25 cellular contexts compared by ENCODE assay signal in genomic region chr4:156957558-156957957, GRCh38. TPM values are rescaled to one million over a fixed set of nuclear protein-coding genes. Genes with fewer than 3 reads are reported as not detected.
DNase-seq lines count a peak whose midpoint lies in the region; ATAC-seq, FAIRE-seq and TF ChIP-seq lines count a peak whose summit lies in the region.
"Had no signal": no experiment of that assay in that cellular context is flagged by ENCODE, and none has a peak within 500 bp of the region (broad histone marks: within the 10 kb centered on the region; RNA-seq: fewer than 3 reads in every experiment).

No MANE protein-coding gene starts in this region.

- no peak for TF ChIP-seq POLR2A in uterus (IDR thresholded peaks at IDR 0.05)
- no peak for TF ChIP-seq POLR2A in thyroid gland (IDR thresholded peaks at IDR 0.05)

- H3K9me3 ChIP-seq in astrocyte (ENCODE audit: insufficient read depth, low read depth, low read length) (no peaks in the 10 kb centered on the region), uterus (no peaks in the 10 kb centered on the region), thyroid gland (no peaks in the 10 kb centered on the region)
- H3K9me3 ChIP-seq: ovary, vagina had no signal

- H3K27ac ChIP-seq in astrocyte (ENCODE audit: low read depth, low read length) (no peak overlapping the region), uterus (peak overlapping the region; percentile 56 to 60), thyroid gland (peak overlapping the region in 1 of 3 donors; percentile 28)
- H3K27ac ChIP-seq: KMS-11, ovary, vagina had no signal

- 88 to 89% methylated on average over 3 of the region's 3 CpGs for WGBS in thyroid gland, 2 donors

- H3K27me3 Mint-ChIP-seq in HFFc6 (ENCODE audit: insufficient read depth) (no peaks in the 10 kb centered on the region), astrocyte (ENCODE audit: low read depth, unreplicated experiment) (no peaks in the 10 kb centered on the region)

- H3K4me1 Mint-ChIP-seq in HFFc6 (ENCODE audit: low read depth), result peaks cover 92% of the 10 kb centered on the region
- peaks cover 81% of the 10 kb centered on the region for H3K4me1 Mint-ChIP-seq in astrocyte (ENCODE audit: low read depth, unreplicated experiment)

- peaks cover 50% of the 10 kb centered on the region for H4K20me1 ChIP-seq in astrocyte (ENCODE audit: insufficient read depth, low read length)

- DNase-seq in HFFc6 (no peak), astrocyte (ENCODE audit: low read depth) (no peak), left colon (no peak), uterus (no peak), foreskin melanocyte (no peak), thyroid gland (no peak)
- DNase-seq: activated CD4-positive, alpha-beta T cell treated with anti-CD3 and anti-CD28 coated beads for 4 hours; activated naive CD4-positive, alpha-beta T cell treated with anti-CD3 and anti-CD28 coated beads, Interleukin-2, amount 50 U/mL, for 16 hours; CD8-positive, alpha-beta T cell; cerebellar nuclear complex; DMS53; GF-D8; H9; mesendoderm; naive thymus-derived CD8-positive, alpha-beta T cell; NCI-H1048; NCI-H187; ovary; SIG-M5; substantia nigra had no signal

- FAIRE-seq in astrocyte (lab: Jason Lieb, UNC), result no peak
- FAIRE-seq: HTR-8/SVneo had no signal

- no peak overlapping the region for H2AFZ ChIP-seq in astrocyte (ENCODE audit: low read depth, low read length)

- TF ChIP-seq CTCF in HFFc6 (IDR thresholded peaks at IDR 0.05) (no peak), astrocyte (IDR thresholded peaks at IDR 0.05; ENCODE audit: insufficient read depth, low read depth, low read length) (no peak), uterus (IDR thresholded peaks at IDR 0.05) (no peak), thyroid gland (IDR thresholded peaks at IDR 0.05) (no peak)

- no peak overlapping the region for H3K4me3 ChIP-seq in astrocyte (ENCODE audit: insufficient read depth, low read depth, low read length)
- H3K4me3 ChIP-seq in uterus, result no peak overlapping the region
- H3K4me3 ChIP-seq in thyroid gland (replicated peaks in 1 of 3), result no peak overlapping the region
- H3K4me3 ChIP-seq: ovary, vagina had no signal

- H3K79me2 ChIP-seq in astrocyte (ENCODE audit: insufficient read depth, low read length), result peaks cover 100% of the 10 kb centered on the region

- no peaks in the 10 kb centered on the region for H3K27me3 ChIP-seq in astrocyte (ENCODE audit: insufficient read depth, low read length)
- no peaks in the 10 kb centered on the region for H3K27me3 ChIP-seq in uterus
- H3K27me3 ChIP-seq in thyroid gland, result no peaks in the 10 kb centered on the region
- H3K27me3 ChIP-seq: ovary, vagina had no signal

- H3K27ac Mint-ChIP-seq in HFFc6, result peak overlapping the region; percentile 34; the same call in 1 of the 2 replicates
- H3K27ac Mint-ChIP-seq in astrocyte (ENCODE audit: unreplicated experiment), result peak overlapping the region; percentile 42
- H3K27ac Mint-ChIP-seq: CD8-positive, alpha-beta T cell; H9; naive thymus-derived CD8-positive, alpha-beta T cell; T-helper 1 cell treated with Interleukin-12 subunit alpha and Interleukin-12 subunit beta and Interleukin-4 antibody, amounts not matched to agents 30 μg/mL and 1 μg/mL, for 36 hours had no signal

- ATAC-seq in left colon (peak; percentile 55), GM19397 (IDR thresholded peaks at IDR 0.05; ENCODE audit: unreplicated experiment) (no peak)
- ATAC-seq: CD8-positive, alpha-beta T cell; naive thymus-derived CD8-positive, alpha-beta T cell had no signal

- peaks cover 5% of the 10 kb centered on the region for H3K36me3 ChIP-seq in astrocyte (ENCODE audit: insufficient read depth, low read length)
- H3K36me3 ChIP-seq in uterus, result no peaks in the 10 kb centered on the region
- H3K36me3 ChIP-seq in thyroid gland, result no peaks in the 10 kb centered on the region
- H3K36me3 ChIP-seq: ovary, vagina had no signal

- H3K4me1 ChIP-seq in astrocyte (ENCODE audit: insufficient read depth, low read length) (peaks cover 34% of the 10 kb centered on the region), uterus (no peaks in the 10 kb centered on the region), thyroid gland (peaks cover 22 to 31% of the 10 kb centered on the region in 2 donors)

- peak overlapping the region; percentile 13; the same call in 1 of the 2 replicates for H3K4me3 Mint-ChIP-seq in HFFc6
- no peak overlapping the region for H3K4me3 Mint-ChIP-seq in astrocyte (ENCODE audit: unreplicated experiment)
- H3K4me3 Mint-ChIP-seq: CD8-positive, alpha-beta T cell; H9; naive thymus-derived CD8-positive, alpha-beta T cell; T-helper 1 cell treated with Interleukin-12 subunit alpha and Interleukin-12 subunit beta and Interleukin-4 antibody, amounts not matched to agents 30 μg/mL and 1 μg/mL, for 36 hours had no signal

- no peak overlapping the region for H3K9ac ChIP-seq in astrocyte (ENCODE audit: low read length)
- H3K9ac ChIP-seq: KMS-11 had no signal

- no peak overlapping the region for H3K4me2 ChIP-seq in astrocyte (ENCODE audit: low read length)
- H3K4me2 ChIP-seq: KMS-11 had no signal

- H3K9me3 Mint-ChIP-seq in HFFc6 (no peaks in the 10 kb centered on the region), astrocyte (ENCODE audit: unreplicated experiment) (no peaks in the 10 kb centered on the region)
- H3K9me3 Mint-ChIP-seq: H9; T-helper 1 cell treated with Interleukin-12 subunit alpha and Interleukin-12 subunit beta and Interleukin-4 antibody, amounts not matched to agents 30 μg/mL and 1 μg/mL, for 36 hours had no signal

- intact Hi-C loops in left colon (cut with DNase I, micrococcal nuclease) (no loop called here), uterus (cut with DNase I; ENCODE audit: low total_unique reads) (no loop called here), thyroid gland (cut with DNase I) (no loop called here)

- H3K36me3 Mint-ChIP-seq in HFFc6 (ENCODE audit: low read depth) (peaks cover 38% of the 10 kb centered on the region), astrocyte (ENCODE audit: low read depth, unreplicated experiment) (peaks cover 9% of the 10 kb centered on the region)
- H3K36me3 Mint-ChIP-seq: CD8-positive, alpha-beta T cell; naive thymus-derived CD8-positive, alpha-beta T cell had no signal

RNA-seq across cellular contexts. Expression of gene PDGFC, which starts 14.0 kb away (rescaled TPM):
- total RNA-seq in HFFc6 (2021; fragmentation: NEBNext Ultra II Directional; extraction: Animal tissue kit (Norgen Biotek cat#: 25700)), result 100 to 1,000 TPM in 1 of 6 experiments, 10 to 100 TPM in 5; 71.5 to 112 (median 76.1) TPM
- 167 and 188 TPM in 2 replicates for total RNA-seq in astrocyte
- total RNA-seq in left colon, result 10 to 100 TPM in 1 of 2 donors, 1 to 10 TPM in 1; 3.8 to 14.3 TPM
- 100 to 1,000 TPM in 1 of 4 donors, 10 to 100 TPM in 3; 22.5 to 103 (median 70.2) TPM for total RNA-seq in uterus
- 10 to 100 TPM; 28.9 to 34.6 (median 29.9) TPM for total RNA-seq in thyroid gland
- total RNA-seq: CD8-positive, alpha-beta T cell; naive thymus-derived CD8-positive, alpha-beta T cell had no signal
